ENCODE assay signal across 13 cellular contexts in genomic region chr12:52080403-52081201, GRCh38. TPM values are rescaled to one million over a fixed set of nuclear protein-coding genes. Genes with fewer than 3 reads are reported as not detected.
DNase-seq lines count a peak whose midpoint lies in the region; ATAC-seq and TF ChIP-seq lines count a peak whose summit lies in the region.
"Had no signal": no experiment of that assay in that cellular context is flagged by ENCODE, and none has a peak within 500 bp of the region (broad histone marks: within the 10 kb centered on the region; RNA-seq: fewer than 3 reads in every experiment).

No MANE protein-coding gene starts in this region.

- H3K27me3 Mint-ChIP-seq in osteocyte (ENCODE audit: unreplicated experiment): no peaks in the 10 kb centered on the region
- no peaks in the 10 kb centered on the region for H3K27me3 Mint-ChIP-seq in activated T-cell treated with anti-CD3 and anti-CD28 coated beads, Interleukin-2, amount 50 U/mL, for 24 hours
- H3K27me3 Mint-ChIP-seq: activated naive CD8-positive, alpha-beta T cell treated with anti-CD3 and anti-CD28 coated beads, Interleukin-2, amount 10 ng/mL, durations not matched to agents 7 days and 5 days had no signal

- H2AFZ ChIP-seq in fibroblast of lung (ENCODE audit: low read length): no peak overlapping the region

- peaks cover 42% of the 10 kb centered on the region for H4K20me1 ChIP-seq in BLaER1
- peaks cover under 1% of the 10 kb centered on the region for H4K20me1 ChIP-seq in fibroblast of lung (ENCODE audit: control insufficient read depth, extremely low read depth, insufficient read depth, low read length)

- H3K36me3 Mint-ChIP-seq in osteocyte (ENCODE audit: unreplicated experiment): peaks cover 22% of the 10 kb centered on the region
- H3K36me3 Mint-ChIP-seq in activated T-cell treated with anti-CD3 and anti-CD28 coated beads, Interleukin-2, amount 50 U/mL, for 24 hours (ENCODE audit: low read depth): peaks cover 36% of the 10 kb centered on the region

- peaks cover 84% of the 10 kb centered on the region for H3K4me1 ChIP-seq in BLaER1
- H3K4me1 ChIP-seq in fibroblast of lung (ENCODE audit: control insufficient read depth, extremely low read depth, insufficient read depth, low read length): peaks cover 39% of the 10 kb centered on the region
- peaks cover 7% of the 10 kb centered on the region for H3K4me1 ChIP-seq in prostate gland (replicated peaks)

- peak; percentile 66 for DNase-seq in NCI-H69 (lab: John Stamatoyannopoulos, UW)
- DNase-seq in fibroblast of lung (ENCODE audit: low read depth in 2 of 2): no peak
- no peak for DNase-seq in prostate gland (ENCODE audit: low spot score)
- DNase-seq in osteocyte (ENCODE audit: extremely low spot score, unreplicated experiment): no peak
- DNase-seq in activated T-cell treated with anti-CD3 and anti-CD28 coated beads, Interleukin-2, amount 50 U/mL, for 24 hours: no peak
- no peak for DNase-seq in iPS-NIHi7 (ENCODE audit: extremely low spot score)
- DNase-seq: activated CD8-positive, alpha-beta memory T cell treated with anti-CD3 and anti-CD28 coated beads for 24 hours; activated naive CD8-positive, alpha-beta T cell treated with anti-CD3 and anti-CD28 coated beads, Interleukin-2, amount 10 ng/mL, durations not matched to agents 7 days and 5 days; foreskin melanocyte; NCI-H1694 had no signal

- H3K4me1 Mint-ChIP-seq in osteocyte (ENCODE audit: unreplicated experiment): peaks cover 24% of the 10 kb centered on the region
- peaks cover 6% of the 10 kb centered on the region for H3K4me1 Mint-ChIP-seq in activated T-cell treated with anti-CD3 and anti-CD28 coated beads, Interleukin-2, amount 50 U/mL, for 24 hours (ENCODE audit: low read depth)

- H3K79me2 ChIP-seq in fibroblast of lung (ENCODE audit: control insufficient read depth, insufficient read depth, low read length): peaks cover 12% of the 10 kb centered on the region

- TF ChIP-seq CTCF in fibroblast of lung (conservative IDR thresholded peaks at IDR 0.05 in 1 of 2, IDR thresholded peaks at IDR 0.05 in 1 of 2; ENCODE audit: low read depth in 1 of 2, low read length in 2 of 2) (no peak), prostate gland (IDR thresholded peaks at IDR 0.05) (no peak), osteocyte (IDR thresholded peaks at IDR 0.05) (no peak)

- H3K4me3 ChIP-seq in BLaER1 (no peak overlapping the region; the same call in 1 of the 2 replicates), fibroblast of lung (replicated peaks in 1 of 4; ENCODE audit: control extremely low read depth in 1 of 4, insufficient read depth in 1 of 4, low read depth in 3 of 4, low read length in 4 of 4) (peak overlapping the region in 2 of 4 experiments; percentile 23 to 57), prostate gland (peak overlapping the region; percentile 17 to 20)

- H3K9me3 ChIP-seq in BLaER1 (no peaks in the 10 kb centered on the region), fibroblast of lung (ENCODE audit: control insufficient read depth, insufficient read depth, low read depth, low read length) (no peaks in the 10 kb centered on the region), prostate gland (no peaks in the 10 kb centered on the region)

- no peak overlapping the region for H3K27ac Mint-ChIP-seq in osteocyte (ENCODE audit: unreplicated experiment)
- no peak overlapping the region for H3K27ac Mint-ChIP-seq in activated T-cell treated with anti-CD3 and anti-CD28 coated beads, Interleukin-2, amount 50 U/mL, for 24 hours
- H3K27ac Mint-ChIP-seq: activated naive CD8-positive, alpha-beta T cell treated with anti-CD3 and anti-CD28 coated beads, Interleukin-2, amount 10 ng/mL, durations not matched to agents 7 days and 5 days; dendritic cell treated with granulocyte-macrophage colony-stimulating factor and Interleukin-4, amounts not matched to agents 40 ng/mL and 50 ng/mL, for 4 days had no signal

- no peak for ATAC-seq in HG03439 (IDR thresholded peaks at IDR 0.05; ENCODE audit: unreplicated experiment)

- H3K27me3 ChIP-seq in BLaER1 (no peaks in the 10 kb centered on the region), fibroblast of lung (ENCODE audit: control insufficient read depth, insufficient read depth, low read length) (no peaks in the 10 kb centered on the region), prostate gland (replicated peaks; ENCODE audit: insufficient read depth) (no peaks in the 10 kb centered on the region)

- TF ChIP-seq POLR2A in prostate gland (IDR thresholded peaks at IDR 0.05): no peak

- peak overlapping the region; percentile 85 for H3K27ac ChIP-seq in BLaER1
- H3K27ac ChIP-seq in fibroblast of lung (ENCODE audit: insufficient read depth, low read length): peak overlapping the region; percentile 62
- H3K27ac ChIP-seq in prostate gland: peak overlapping the region; percentile 72 to 88

- H3K4me3 Mint-ChIP-seq in osteocyte (ENCODE audit: unreplicated experiment): no peak overlapping the region
- H3K4me3 Mint-ChIP-seq in activated T-cell treated with anti-CD3 and anti-CD28 coated beads, Interleukin-2, amount 50 U/mL, for 24 hours: no peak overlapping the region
- H3K4me3 Mint-ChIP-seq: activated naive CD8-positive, alpha-beta T cell treated with anti-CD3 and anti-CD28 coated beads, Interleukin-2, amount 10 ng/mL, durations not matched to agents 7 days and 5 days; dendritic cell treated with granulocyte-macrophage colony-stimulating factor and Interleukin-4, amounts not matched to agents 40 ng/mL and 50 ng/mL, for 4 days had no signal

- intact Hi-C loops in prostate gland (cut with DNase I): no loop called here

- 68% methylated on average over 10 of the region's 10 CpGs for WGBS in prostate gland

- peak overlapping the region; percentile 68 for H3K9ac ChIP-seq in BLaER1
- peak overlapping the region; percentile 44 for H3K9ac ChIP-seq in fibroblast of lung (ENCODE audit: insufficient read depth, low read length)

- no peaks in the 10 kb centered on the region for H3K9me3 Mint-ChIP-seq in osteocyte (ENCODE audit: unreplicated experiment)
- no peaks in the 10 kb centered on the region for H3K9me3 Mint-ChIP-seq in activated T-cell treated with anti-CD3 and anti-CD28 coated beads, Interleukin-2, amount 50 U/mL, for 24 hours
- H3K9me3 Mint-ChIP-seq: activated naive CD8-positive, alpha-beta T cell treated with anti-CD3 and anti-CD28 coated beads, Interleukin-2, amount 10 ng/mL, durations not matched to agents 7 days and 5 days; dendritic cell treated with granulocyte-macrophage colony-stimulating factor and Interleukin-4, amounts not matched to agents 40 ng/mL and 50 ng/mL, for 4 days had no signal

- H3K4me2 ChIP-seq in BLaER1 (peak overlapping the region; percentile 85), fibroblast of lung (ENCODE audit: extremely low read depth, insufficient read depth, low read length) (peak overlapping the region; percentile 49)

- peaks cover 45% of the 10 kb centered on the region for H3K36me3 ChIP-seq in BLaER1
- peaks cover 14% of the 10 kb centered on the region for H3K36me3 ChIP-seq in fibroblast of lung (ENCODE audit: control insufficient read depth, insufficient read depth, low read length)
- peaks cover 0 to 9% of the 10 kb centered on the region in 2 donors for H3K36me3 ChIP-seq in prostate gland

RNA-seq across cellular contexts. Expression of gene SMIM41, which starts 1.1 kb away (rescaled TPM):
- total RNA-seq in fibroblast of lung (2.0 and 2.1 TPM in 2 replicates), prostate gland (10 to 100 TPM in 1 of 2 donors, 1 to 10 TPM in 1; 7.5 to 30.2 TPM), osteocyte (not detected in 2 replicates)
- polyA plus RNA-seq in fibroblast of lung: 1.9 and 4.8 TPM in 2 replicates
- polyA plus RNA-seq in fibroblast of lung (2012): 1.5 and 2.8 TPM in 2 replicates
- not detected in 2 replicates for polyA minus RNA-seq in fibroblast of lung (ENCODE audit: low replicate concordance)
- total RNA-seq: activated naive CD8-positive, alpha-beta T cell treated with anti-CD3 and anti-CD28 coated beads, Interleukin-2, amount 10 ng/mL, durations not matched to agents 7 days and 5 days had no signal

RNA-seq across cellular contexts. Expression of gene ATG101, which starts 10.8 kb away (rescaled TPM):
- total RNA-seq in fibroblast of lung (90.3 and 103 TPM in 2 replicates), prostate gland (10 to 100 TPM; 60.0 to 64.1 TPM), osteocyte (41.7 and 46.1 TPM in 2 replicates)
- 82.2 and 82.9 TPM in 2 replicates for polyA plus RNA-seq in fibroblast of lung
- polyA plus RNA-seq in fibroblast of lung (2012): 78.1 and 79.9 TPM in 2 replicates
- polyA minus RNA-seq in fibroblast of lung (ENCODE audit: low replicate concordance): 109 and 186 TPM in 2 replicates

RNA-seq across cellular contexts. Expression of gene NR4A1, which starts 29.4 kb away (rescaled TPM):
- total RNA-seq in fibroblast of lung (2.1 and 3.8 TPM in 2 replicates), prostate gland (100 to 1,000 TPM in 1 of 2 donors, 10 to 100 TPM in 1; 85.1 to 125 TPM), osteocyte (6.7 and 13.0 TPM in 2 replicates)
- 4.1 and 15.9 TPM in 2 replicates for polyA plus RNA-seq in fibroblast of lung
- 7.9 and 23.3 TPM in 2 replicates for polyA plus RNA-seq in fibroblast of lung (2012)
- 16.6 and 62.1 TPM in 2 replicates for polyA minus RNA-seq in fibroblast of lung (ENCODE audit: low replicate concordance)
